Comparison of ENCODE assay signal across 23 cellular contexts in the genomic region with DNA sequence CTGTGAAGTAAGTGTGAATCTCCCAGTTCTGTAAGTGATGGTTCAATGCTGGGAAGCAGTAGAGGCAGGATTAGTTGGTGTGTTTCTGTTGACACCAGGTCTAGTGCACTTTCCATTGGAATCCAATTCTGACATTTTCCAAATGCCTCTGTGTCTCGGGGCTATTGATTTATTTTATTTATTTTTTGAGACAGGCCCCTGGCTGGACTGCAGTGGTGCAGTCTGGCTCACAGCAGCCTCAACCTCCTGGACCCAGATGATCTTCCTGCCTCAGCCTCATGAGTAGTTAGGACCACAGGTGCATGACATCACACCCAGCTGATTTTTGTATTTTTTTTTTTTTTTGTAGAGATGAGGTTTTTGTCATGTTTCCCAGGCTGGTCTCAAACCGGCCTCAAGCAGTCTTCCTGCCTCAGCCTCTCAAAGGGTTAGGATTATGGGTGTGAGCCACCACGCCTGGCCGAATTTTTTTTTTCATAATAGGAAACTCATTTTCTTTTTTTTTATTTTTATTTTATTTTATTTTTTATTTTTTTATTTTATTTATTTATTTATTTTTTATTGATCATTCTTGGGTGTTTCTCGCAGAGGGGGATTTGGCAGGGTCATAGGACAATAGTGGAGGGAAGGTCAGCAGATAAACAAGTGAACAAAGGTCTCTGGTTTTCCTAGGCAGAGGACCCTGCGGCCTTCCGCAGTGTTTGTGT.
DNase-seq lines count a peak whose midpoint lies in the region; ATAC-seq and TF ChIP-seq lines count a peak whose summit lies in the region.
"Had no signal": no experiment of that assay in that cellular context is flagged by ENCODE, and none has a peak within 500 bp of the region (broad histone marks: within the 10 kb centered on the region; RNA-seq: fewer than 3 reads in every experiment).

No MANE protein-coding gene starts in this region.

- peaks cover 44% of the 10 kb centered on the region for H3K36me3 Mint-ChIP-seq in progenitor cell of endocrine pancreas (ENCODE audit: insufficient read depth)

- no peaks in the 10 kb centered on the region for H3K27me3 Mint-ChIP-seq in progenitor cell of endocrine pancreas
- H3K27me3 Mint-ChIP-seq: CD4-positive, alpha-beta T cell had no signal

- peaks cover 7% of the 10 kb centered on the region for H3K4me1 Mint-ChIP-seq in progenitor cell of endocrine pancreas (ENCODE audit: low read depth)

- no peaks in the 10 kb centered on the region for H3K27me3 ChIP-seq in right atrium auricular region
- no peaks in the 10 kb centered on the region for H3K27me3 ChIP-seq in BE2C
- H3K27me3 ChIP-seq: BLaER1 treated with 17β-estradiol and CSF1 and Interleukin-3, amounts not matched to agents 10 nM and 100 nM; SJSA1 had no signal

- no peak for DNase-seq in right atrium auricular region (ENCODE audit: low spot score)
- DNase-seq in left ventricle myocardium superior = no peak
- DNase-seq in caudate nucleus (lab: John Stamatoyannopoulos, UW) = no peak
- DNase-seq in progenitor cell of endocrine pancreas (ENCODE audit: low spot score, unreplicated experiment) = no peak
- no peak for DNase-seq in NCI-H510A treated with DMSO at 0.1 percent for 48 hours (lab: John Stamatoyannopoulos, UW)
- no peak for DNase-seq in T1000 (lab: John Stamatoyannopoulos, UW)
- no peak for DNase-seq in BE2C
- DNase-seq: COR-L47, H9, KBM-7, MV-4-11, NCI-H1105, NCI-H1436 treated with DMSO at 0.1 percent for 48 hours, NCI-H187 treated with DMSO at 0.1 percent for 48 hours, NCI-H2171 treated with DMSO at 0.1 percent for 48 hours, NCI-H524 treated with DMSO at 0.1 percent for 48 hours, NCI-H774, PC-3 had no signal

- intact Hi-C loops in left ventricle myocardium superior (cut with micrococcal nuclease) = no loop called here

- no peaks in the 10 kb centered on the region for H3K9me3 Mint-ChIP-seq in progenitor cell of endocrine pancreas (ENCODE audit: low read depth)
- H3K9me3 Mint-ChIP-seq: CD4-positive, alpha-beta T cell had no signal

- peak overlapping the region; percentile 25 to 53 for H3K27ac ChIP-seq in right atrium auricular region
- H3K27ac ChIP-seq in caudate nucleus (ENCODE audit: low read depth, low read length) = peak overlapping the region; percentile 21
- H3K27ac ChIP-seq: BLaER1 treated with 17β-estradiol and CSF1 and Interleukin-3, amounts not matched to agents 10 nM and 100 nM; SJSA1 had no signal

- H3K36me3 ChIP-seq in right atrium auricular region (peaks cover 59% of the 10 kb centered on the region), BE2C (no peaks in the 10 kb centered on the region; the same call in none of the 2 replicates)
- H3K36me3 ChIP-seq: SJSA1 had no signal

- H3K4me3 ChIP-seq in right atrium auricular region (no peak overlapping the region), BE2C (ENCODE audit: low read depth, low read length) (no peak overlapping the region)
- H3K4me3 ChIP-seq: BLaER1 treated with 17β-estradiol and CSF1 and Interleukin-3, amounts not matched to agents 10 nM and 100 nM; GM12878; GM23338; SJSA1 had no signal

- no peak for ATAC-seq in left ventricle myocardium superior
- ATAC-seq: GM12878, GM23338, PC-3 had no signal

- no peak overlapping the region for H3K4me3 Mint-ChIP-seq in progenitor cell of endocrine pancreas (ENCODE audit: low read depth)
- H3K4me3 Mint-ChIP-seq: CD4-positive, alpha-beta T cell; GM23338; H9 had no signal

- TF ChIP-seq CTCF in right atrium auricular region (IDR thresholded peaks at IDR 0.05) (no peak), progenitor cell of endocrine pancreas (IDR thresholded peaks at IDR 0.05; ENCODE audit: unreplicated experiment) (no peak), BE2C (IDR thresholded peaks at IDR 0.05; ENCODE audit: low read depth, low read length) (no peak)

- H3K27ac Mint-ChIP-seq in progenitor cell of endocrine pancreas = peak overlapping the region; percentile 84
- H3K27ac Mint-ChIP-seq: GM23338, H9 had no signal

- H3K9me3 ChIP-seq in right atrium auricular region = no peaks in the 10 kb centered on the region
- no peaks in the 10 kb centered on the region; the same call in none of the 2 replicates for H3K9me3 ChIP-seq in BE2C
- H3K9me3 ChIP-seq: SJSA1 had no signal

- peaks cover 0 to 38% of the 10 kb centered on the region in 2 donors for H3K4me1 ChIP-seq in right atrium auricular region
- H3K4me1 ChIP-seq in BE2C = peaks cover 12% of the 10 kb centered on the region
- H3K4me1 ChIP-seq: SJSA1 had no signal
